7 cellular contexts compared by ENCODE assay signal in genomic region chr17:69004759-69005158, GRCh38. TPM values are rescaled to one million over a fixed set of nuclear protein-coding genes. Genes with fewer than 3 reads are reported as not detected.
"Had no signal": no experiment of that assay in that cellular context is flagged by ENCODE, and none has a peak within 500 bp of the region (broad histone marks: within the 10 kb centered on the region; RNA-seq: fewer than 3 reads in every experiment).

No MANE protein-coding gene starts in this region.

RNA-seq across cellular contexts. Expression of gene ABCA8, which starts 49.6 kb away (rescaled TPM):
- total RNA-seq: M059J, OCI-LY7, RPMI7951, SJCRH30 had no signal
- polyA plus RNA-seq: IgD-negative memory B cell had no signal

RNA-seq across cellular contexts. Expression of gene ABCA9, which starts 56.0 kb away (rescaled TPM):
- total RNA-seq: M059J, PC-3, RPMI7951, SJCRH30 had no signal
- polyA plus RNA-seq: IgD-negative memory B cell, K562 had no signal
